In the genomic region with DNA sequence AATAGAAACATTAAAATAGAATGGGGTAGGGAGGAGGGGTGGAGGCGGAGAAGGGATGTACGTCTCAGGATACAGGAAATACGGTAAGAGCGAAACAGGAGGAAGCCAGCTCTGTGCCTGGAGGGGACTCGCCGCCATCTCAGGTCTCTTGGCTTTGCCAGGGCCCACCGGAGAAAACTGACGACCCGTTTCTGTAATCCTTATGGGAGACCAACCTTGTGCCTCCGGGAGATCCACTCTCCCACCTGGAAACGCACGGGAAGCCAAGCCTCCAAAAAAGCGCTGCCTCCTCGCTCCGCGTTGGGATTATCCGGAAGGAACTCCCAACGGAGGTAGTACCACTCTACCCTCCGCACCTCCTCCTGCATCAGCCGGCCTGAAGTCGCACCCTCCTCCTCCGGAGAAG, we compare ENCODE assay signal across 8 cellular contexts. TPM values are rescaled to one million over a fixed set of nuclear protein-coding genes. Genes with fewer than 3 reads are reported as not detected.
DNase-seq lines count a peak whose midpoint lies in the region; ATAC-seq and TF ChIP-seq lines count a peak whose summit lies in the region.

A gene with protein sequence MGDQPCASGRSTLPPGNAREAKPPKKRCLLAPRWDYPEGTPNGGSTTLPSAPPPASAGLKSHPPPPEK (plus strand): TSS at position 92 of the 406 bp plus-strand sequence. CDS start 111 bp downstream, at position 203.

- TF ChIP-seq EP300 in ovary (IDR thresholded peaks at IDR 0.05): no peak

- no peaks in the 10 kb centered on the region for H3K36me3 ChIP-seq in adrenal gland (replicated peaks in 1 of 2)
- no peaks in the 10 kb centered on the region for H3K36me3 ChIP-seq in ovary

- H3K9me3 ChIP-seq in adrenal gland (replicated peaks in 1 of 3) (no peaks in the 10 kb centered on the region), ovary (no peaks in the 10 kb centered on the region)

- WGBS in adrenal gland, 4 donors: 0 to 22% (median 6%) methylated on average over 21 to 22 of the region's 22 CpGs
- 12 to 17% (median 16%) methylated on average over 22 of the region's 22 CpGs for WGBS in ovary, 3 donors

- intact Hi-C loops in adrenal gland (cut with DNase I): loop anchor here in 1 of 2 donors (10.0 kb wide), 1 partner anchor 444 kb away; no protein-coding TSS in a partner anchor
- intact Hi-C loops in cardiac septum (cut with DNase I): loop anchor here (5.0 kb wide), 1 partner anchor 447 kb away; no protein-coding TSS in a partner anchor
- intact Hi-C loops in ovary (cut with DNase I): no loop called here

- peak; percentile 72 for ATAC-seq in GM19463 (IDR thresholded peaks at IDR 0.05; ENCODE audit: unreplicated experiment)

- peaks cover 10% of the 10 kb centered on the region for H3K27me3 ChIP-seq in adrenal gland
- H3K27me3 ChIP-seq in ovary: no peaks in the 10 kb centered on the region

- TF ChIP-seq POLR2A in adrenal gland (IDR thresholded peaks at IDR 0.05) (peak in 1 of 2 donors; percentile 50), ovary (IDR thresholded peaks at IDR 0.05) (no peak)

- CTCF ChIA-PET in RWPE1 (lab: Yijun Ruan, JAX): no interaction called here

- TF ChIP-seq CTCF in RWPE1 (conservative IDR thresholded peaks at IDR 0.05; ENCODE audit: low read depth) (no peak), adrenal gland (IDR thresholded peaks at IDR 0.05) (no peak), ovary (IDR thresholded peaks at IDR 0.05) (no peak)

- H3K4me3 ChIP-seq in adrenal gland (peak within 1 kb of the TSS in 2 of 4 donors; percentile 25 to 65), ovary (peak within 1 kb of the TSS; percentile 57)

- H3K27ac ChIP-seq in RWPE1 (peak within 1 kb of the TSS; percentile 80), adrenal gland (peak within 1 kb of the TSS; percentile 53 to 86 (median 77)), ovary (peak within 1 kb of the TSS in 1 of 2 donors; percentile 63)

- DNase-seq in D341Med (ENCODE audit: low spot score) (peak; percentile 53), HK-2 (ENCODE audit: unreplicated experiment) (peak; percentile 45), RWPE1 (ENCODE audit: low spot score) (no peak), adrenal gland (peak; percentile 34 to 66 (median 47)), cardiac septum (ENCODE audit: low spot score) (no peak), ovary (peak; percentile 35 to 48 (median 40)), HPDE6-E6E7 (ENCODE audit: extremely low spot score) (no peak)

- H3K4me1 ChIP-seq in adrenal gland (replicated peaks in 1 of 2) (peaks cover 0 to 11% of the 10 kb centered on the region in 2 donors), ovary (ENCODE audit: insufficient read depth) (no peaks in the 10 kb centered on the region)

- POLR2A ChIA-PET in RWPE1 (lab: Yijun Ruan, JAX; ENCODE audit: low non-redundant PET): no interaction called here

RNA-seq across cellular contexts. Expression of the gene that starts here (rescaled TPM):
- 10 to 100 TPM; 14.7 to 76.5 (median 44.6) TPM for total RNA-seq in adrenal gland
- polyA plus RNA-seq in adrenal gland: 10 to 100 TPM; 22.4 to 98.5 (median 24.1) TPM
- total RNA-seq in cardiac septum: 29.9 TPM
- total RNA-seq in ovary: 10 to 100 TPM; 11.9 to 45.7 (median 35.1) TPM
- 10 to 100 TPM; 27.8 to 60.9 TPM for polyA plus RNA-seq in ovary

Comparison
In these comparisons a context has a peak if more than half of its experiments do, and no peak if none do; other contexts are left out.
1. DNase-seq: peak in D341Med (single experiment), HK-2 (single experiment), adrenal gland (7 of 7) and ovary (5 of 5); none in RWPE1 (single experiment), cardiac septum (single experiment) and HPDE6-E6E7 (single experiment).